Comparison of ENCODE assay signal across 1 cellular context in genomic region chr2:238369516-238370481, GRCh38.
TF ChIP-seq lines count a peak whose summit lies in the region.

No MANE protein-coding gene starts in this region.

TF ChIP-seq in GM23338, 12 proteins besides CTCF, POLR2A, EP300 and RAD21 (continued from another document):
- TF ChIP-seq EZH2 (IDR thresholded peaks at IDR 0.05; ENCODE audit: low read depth, unreplicated experiment), result no peak
- TF ChIP-seq CREB1 (CRISPR knock-in tag; IDR thresholded peaks at IDR 0.05; ENCODE audit: low read depth), result no peak
